ENCODE assay signal across 18 cellular contexts in the genomic region with DNA sequence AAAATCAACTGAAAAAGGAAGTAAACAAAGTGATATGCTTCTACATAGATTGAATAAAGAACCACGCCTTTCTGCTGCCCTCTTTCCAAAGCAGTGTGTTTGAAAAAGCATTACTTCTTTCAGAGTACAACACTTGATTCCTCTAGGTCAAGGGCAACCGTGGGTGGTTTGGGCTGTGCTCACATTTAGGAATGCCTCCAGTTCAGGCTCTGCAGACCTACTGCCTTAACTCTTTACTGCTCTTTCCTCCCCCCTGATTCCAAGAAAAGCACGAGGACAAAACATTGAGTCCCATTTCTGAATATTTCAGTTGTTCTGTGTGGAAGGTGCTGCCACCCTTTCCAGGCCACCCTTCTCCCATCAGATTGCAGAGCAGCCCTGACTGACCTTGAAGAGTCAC. TPM values are rescaled to one million over a fixed set of nuclear protein-coding genes. Genes with fewer than 3 reads are reported as not detected.
A peak's percentile ranks its signal among the peaks of the same experiment; 100 is the strongest.
DNase-seq lines count a peak whose midpoint lies in the region; ATAC-seq and TF ChIP-seq lines count a peak whose summit lies in the region.
"Had no signal": no experiment of that assay in that cellular context is flagged by ENCODE, and none has a peak within 500 bp of the region (broad histone marks: within the 10 kb centered on the region; RNA-seq: fewer than 3 reads in every experiment).

No MANE protein-coding gene starts in this region.

- 20 to 36% methylated on average over 1 to 2 of the region's 3 CpGs for WGBS in gastroesophageal sphincter (ENCODE audit: low coverage in 1 of 2), 2 donors
- WGBS in body of pancreas, 2 donors = 56 to 65% methylated on average over 3 of the region's 3 CpGs

- H3K36me3 ChIP-seq in ascending aorta (no peaks in the 10 kb centered on the region), gastroesophageal sphincter (no peaks in the 10 kb centered on the region), upper lobe of right lung (no peaks in the 10 kb centered on the region), body of pancreas (replicated peaks in 1 of 2; ENCODE audit: insufficient read depth in 1 of 2, low read depth in 2 of 2) (no peaks in the 10 kb centered on the region)
- H3K36me3 ChIP-seq: BE2C, brain microvascular endothelial cell had no signal

- H3K36me3 Mint-ChIP-seq in nephron progenitor cell (ENCODE audit: low read depth) = no peaks in the 10 kb centered on the region
- H3K36me3 Mint-ChIP-seq: stimulated activated memory B cell treated with anti-CD40 and anti-IgM and Interleukin-4, amounts not matched to agents 10 μg/mL and 1 μg/mL and 100 μg/mL, for 72 hours had no signal

- H3K27me3 ChIP-seq in ascending aorta (no peaks in the 10 kb centered on the region), gastroesophageal sphincter (no peaks in the 10 kb centered on the region), upper lobe of right lung (no peaks in the 10 kb centered on the region), body of pancreas (no peaks in the 10 kb centered on the region)
- H3K27me3 ChIP-seq: BE2C, brain microvascular endothelial cell, foreskin keratinocyte had no signal

- no peak overlapping the region for H3K4me3 Mint-ChIP-seq in nephron progenitor cell
- H3K4me3 Mint-ChIP-seq: stimulated activated memory B cell treated with anti-CD40 and anti-IgM and Interleukin-4, amounts not matched to agents 10 μg/mL and 1 μg/mL and 100 μg/mL, for 72 hours had no signal

- intact Hi-C loops in ascending aorta (cut with DNase I) = no loop called here
- intact Hi-C loops in upper lobe of right lung (cut with DNase I) = no loop called here
- intact Hi-C loops in body of pancreas (cut with DNase I) = no loop called here

- no peak for DNase-seq in ascending aorta (ENCODE audit: low spot score in 2 of 2)
- DNase-seq in nephron progenitor cell = no peak
- DNase-seq in upper lobe of right lung = no peak
- no peak for DNase-seq in HPDE6-E6E7 (ENCODE audit: extremely low spot score)
- DNase-seq in body of pancreas = no peak
- DNase-seq: activated CD4-positive, alpha-beta T cell treated with anti-CD3 and anti-CD28 coated beads for 1 hour; activated naive CD4-positive, alpha-beta T cell; BE2C; brain microvascular endothelial cell; effector CD8-positive, alpha-beta T cell; foreskin keratinocyte; mesendoderm; NCI-H146; NCI-H345; T-helper 9 cell had no signal

- H3K4me3 ChIP-seq in ascending aorta (no peak overlapping the region), gastroesophageal sphincter (no peak overlapping the region), upper lobe of right lung (no peak overlapping the region), body of pancreas (no peak overlapping the region)

- H3K27me3 Mint-ChIP-seq in nephron progenitor cell (ENCODE audit: low read depth, poor library complexity) = peaks cover 7% of the 10 kb centered on the region
- H3K27me3 Mint-ChIP-seq: stimulated activated memory B cell treated with anti-CD40 and anti-IgM and Interleukin-4, amounts not matched to agents 10 μg/mL and 1 μg/mL and 100 μg/mL, for 72 hours had no signal

- TF ChIP-seq CTCF in ascending aorta (IDR thresholded peaks at IDR 0.05) (no peak), gastroesophageal sphincter (IDR thresholded peaks at IDR 0.05) (no peak), nephron progenitor cell (IDR thresholded peaks at IDR 0.05) (no peak), upper lobe of right lung (IDR thresholded peaks at IDR 0.05) (no peak), body of pancreas (IDR thresholded peaks at IDR 0.05) (no peak)

- H3K9me3 ChIP-seq in ascending aorta (no peaks in the 10 kb centered on the region), gastroesophageal sphincter (no peaks in the 10 kb centered on the region), upper lobe of right lung (no peaks in the 10 kb centered on the region), body of pancreas (no peaks in the 10 kb centered on the region)
- H3K9me3 ChIP-seq: BE2C had no signal

- peak overlapping the region; percentile 19 for H3K27ac Mint-ChIP-seq in nephron progenitor cell
- H3K27ac Mint-ChIP-seq: stimulated activated memory B cell treated with anti-CD40 and anti-IgM and Interleukin-4, amounts not matched to agents 10 μg/mL and 1 μg/mL and 100 μg/mL, for 72 hours had no signal

- H3K9me3 Mint-ChIP-seq in nephron progenitor cell = peaks cover 9% of the 10 kb centered on the region

- H3K4me1 ChIP-seq in ascending aorta = peaks cover 0 to 18% of the 10 kb centered on the region in 2 donors
- H3K4me1 ChIP-seq in gastroesophageal sphincter = peaks cover 0 to 25% (median 3%) of the 10 kb centered on the region in 3 donors
- H3K4me1 ChIP-seq in upper lobe of right lung = peaks cover 10% of the 10 kb centered on the region
- H3K4me1 ChIP-seq in body of pancreas = no peaks in the 10 kb centered on the region
- H3K4me1 ChIP-seq: BE2C had no signal

- no peak for ATAC-seq in gastroesophageal sphincter
- peak; percentile 68 for ATAC-seq in upper lobe of right lung
- ATAC-seq in body of pancreas = no peak
- ATAC-seq in GM19452 (IDR thresholded peaks at IDR 0.05; ENCODE audit: unreplicated experiment) = no peak
- ATAC-seq: foreskin keratinocyte; stimulated activated memory B cell treated with anti-CD40 and anti-IgM and Interleukin-4, amounts not matched to agents 10 μg/mL and 1 μg/mL and 100 μg/mL, for 72 hours had no signal

- no peak for TF ChIP-seq EP300 in gastroesophageal sphincter (IDR thresholded peaks at IDR 0.05)

- peak overlapping the region; percentile 80 to 84 for H3K27ac ChIP-seq in ascending aorta
- peak overlapping the region in 3 of 4 donors; percentile 61 to 80 (median 65) for H3K27ac ChIP-seq in gastroesophageal sphincter
- no peak overlapping the region for H3K27ac ChIP-seq in upper lobe of right lung
- H3K27ac ChIP-seq in body of pancreas = no peak overlapping the region
- H3K27ac ChIP-seq: foreskin keratinocyte had no signal

- TF ChIP-seq POLR2A in gastroesophageal sphincter (IDR thresholded peaks at IDR 0.05) (no peak), body of pancreas (IDR thresholded peaks at IDR 0.05) (no peak)

- peaks cover 50% of the 10 kb centered on the region for H3K4me1 Mint-ChIP-seq in nephron progenitor cell
- H3K4me1 Mint-ChIP-seq: stimulated activated memory B cell treated with anti-CD40 and anti-IgM and Interleukin-4, amounts not matched to agents 10 μg/mL and 1 μg/mL and 100 μg/mL, for 72 hours had no signal

RNA-seq across cellular contexts. Expression of gene ADAMTS1, which starts 45.2 kb away (rescaled TPM):
- total RNA-seq in ascending aorta = 672 TPM
- total RNA-seq in gastroesophageal sphincter = 100 to 1,000 TPM in 2 of 4 donors, 10 to 100 TPM in 2; 68.5 to 144 (median 103) TPM
- 122 TPM for total RNA-seq in upper lobe of right lung
- 100 to 1,000 TPM in 1 of 2 donors, 10 to 100 TPM in 1; 47.0 to 104 TPM for total RNA-seq in body of pancreas

Comparison
In these comparisons a context has a peak if more than half of its experiments do, and no peak if none do; other contexts are left out.
1. H3K27ac ChIP-seq: peak in ascending aorta (2 of 2) and gastroesophageal sphincter (3 of 4); none in upper lobe of right lung (single experiment) and body of pancreas (0 of 4).